ENCODE assay signal across 8 cellular contexts in the genomic region with DNA sequence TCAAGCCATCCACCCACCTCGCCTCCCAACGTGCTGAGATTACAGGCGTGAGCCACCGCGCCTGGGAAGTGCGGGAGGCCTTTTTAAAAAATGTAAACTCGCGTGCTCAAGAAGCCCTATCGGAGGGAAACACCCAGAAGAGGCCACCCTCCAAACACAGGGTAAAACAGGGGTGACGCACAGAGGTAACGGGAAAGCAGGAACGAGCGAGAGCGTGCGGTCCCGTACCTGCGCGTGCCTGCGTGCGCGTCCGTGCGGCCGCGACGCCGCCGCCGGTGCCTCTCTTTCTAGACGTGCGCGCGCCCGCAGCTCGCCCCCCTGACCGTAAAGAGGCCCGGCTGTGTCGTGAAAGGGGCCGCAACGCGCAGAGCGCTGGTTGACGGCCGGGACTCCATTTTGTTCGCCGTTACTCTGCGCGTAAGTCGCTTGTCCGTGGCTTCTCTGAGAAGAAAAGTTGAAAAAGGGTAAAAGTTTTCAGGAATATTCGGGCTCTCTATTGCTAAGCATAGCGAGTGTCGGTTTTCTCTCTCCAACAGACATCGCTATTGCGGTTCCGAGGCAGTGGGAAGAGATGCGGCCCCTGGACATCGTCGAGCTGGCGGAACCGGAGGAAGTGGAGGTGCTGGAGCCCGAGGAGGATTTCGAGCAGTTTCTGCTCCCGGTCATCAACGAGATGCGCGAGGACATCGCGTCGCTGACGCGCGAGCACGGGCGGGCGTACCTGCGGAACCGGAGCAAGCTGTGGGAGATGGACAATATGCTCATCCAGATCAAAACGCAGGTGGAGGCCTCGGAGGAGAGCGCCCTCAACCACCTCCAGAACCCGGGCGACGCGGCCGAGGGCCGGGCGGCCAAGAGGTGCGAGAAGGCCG. TPM values are rescaled to one million over a fixed set of nuclear protein-coding genes. Genes with fewer than 3 reads are reported as not detected.
DNase-seq lines count a peak whose midpoint lies in the region; ATAC-seq lines count a peak whose summit lies in the region.

TSS of gene MRFAP1 (plus strand) at position 394 of the 872 bp plus-strand sequence. CDS start at position 572, 178 bp downstream.

- H3K36me3 ChIP-seq in CD8-positive, alpha-beta memory T cell (ENCODE audit: insufficient read depth, low read length): peaks cover 19% of the 10 kb centered on the region

- peak within 1 kb of the TSS; percentile 96 to 100 (median 100) for H3K27ac Mint-ChIP-seq in CD8-positive, alpha-beta memory T cell

- ATAC-seq in GM19468 (IDR thresholded peaks at IDR 0.05; ENCODE audit: extremely low read depth, unreplicated experiment): peak; percentile 58

- CTCF ChIA-PET in CD8-positive, alpha-beta memory T cell (lab: Charles Lee): interaction anchor here (1.1 to 4.0 kb wide), 9 partner anchors 11 to 427 kb away, joined by 3 to 25 read pairs (median 7); partner anchors contain the start of genes BLOC1S4, GRPEL1 and MRFAP1L1

- peaks cover 37 to 52% (median 50%) of the 10 kb centered on the region in 3 donors for H3K4me1 Mint-ChIP-seq in CD8-positive, alpha-beta memory T cell

- no peaks in the 10 kb centered on the region for H3K9me3 ChIP-seq in CD8-positive, alpha-beta memory T cell (ENCODE audit: low read length)

- peak within 1 kb of the TSS; percentile 96 for H3K27ac ChIP-seq in CD8-positive, alpha-beta memory T cell (ENCODE audit: low read depth, low read length)

- peaks cover 0 to 3% of the 10 kb centered on the region in 2 donors for H3K27me3 Mint-ChIP-seq in CD8-positive, alpha-beta memory T cell

- H3K4me3 Mint-ChIP-seq in CD8-positive, alpha-beta memory T cell: peak within 1 kb of the TSS; percentile 94 to 100 (median 99)

- peaks cover 31% of the 10 kb centered on the region for H3K4me1 ChIP-seq in CD8-positive, alpha-beta memory T cell (ENCODE audit: insufficient read depth, low read length)

- DNase-seq in CD8-positive, alpha-beta memory T cell: peak; percentile 91 to 97 (median 93)
- peak; percentile 75 for DNase-seq in HS-5 (ENCODE audit: low read depth)
- DNase-seq in NK-92 (lab: John Stamatoyannopoulos, UW; ENCODE audit: unreplicated experiment): peak; percentile 71
- peak; percentile 80 to 91 for DNase-seq in activated CD8-positive, alpha-beta memory T cell treated with anti-CD3 and anti-CD28 coated beads for 1 hour (ENCODE audit: extremely low read depth in 1 of 2, low read depth in 1 of 2)
- peak; percentile 93 for DNase-seq in effector CD8-positive, alpha-beta T cell (lab: John Stamatoyannopoulos, UW)
- DNase-seq in lung microvascular endothelial cell (ENCODE audit: low read depth in 2 of 2): peak; percentile 97
- peak; percentile 76 to 94 (median 86) for DNase-seq in stimulated activated CD4-positive, alpha-beta T cell treated with anti-CD3 and anti-CD28 coated beads, TNF-alpha, amount 100 ng/mL, for 4 hours (ENCODE audit: low read depth in 3 of 3)

- H3K27me3 ChIP-seq in CD8-positive, alpha-beta memory T cell (ENCODE audit: insufficient read depth, low read length, poor library complexity, severe bottlenecking): no peaks in the 10 kb centered on the region

- POLR2A ChIA-PET in CD8-positive, alpha-beta memory T cell (lab: Charles Lee): interaction anchor here (0.5 to 4.1 kb wide), 19 partner anchors 18 to 427 kb away, joined by 3 to 51 read pairs (median 7); partner anchors contain the start of genes BLOC1S4, GRPEL1, MAN2B2 and MRFAP1L1

- H3K4me3 ChIP-seq in CD8-positive, alpha-beta memory T cell (ENCODE audit: low read length): peak within 1 kb of the TSS; percentile 98

- no peaks in the 10 kb centered on the region for H3K9me3 Mint-ChIP-seq in CD8-positive, alpha-beta memory T cell

- H3K36me3 Mint-ChIP-seq in CD8-positive, alpha-beta memory T cell: peaks cover 14 to 42% (median 14%) of the 10 kb centered on the region in 3 donors

RNA-seq across cellular contexts. Expression of gene MRFAP1, which starts in this region (rescaled TPM):
- total RNA-seq in CD8-positive, alpha-beta memory T cell: 100 to 1,000 TPM; 122 to 126 TPM
- polyA plus RNA-seq in CD8-positive, alpha-beta memory T cell: 175 TPM
- 88.7 and 98.2 TPM in 2 replicates for total RNA-seq in lung microvascular endothelial cell

Comparison
In these comparisons a context has a peak if more than half of its experiments do, and no peak if none do; other contexts are left out.
1. Peak in every context shown above with its lines: DNase-seq, ATAC-seq, H3K4me3 ChIP-seq and H3K27ac ChIP-seq.